ENCODE assay signal across 15 cellular contexts in genomic region chr11:111441443-111441842, GRCh38.
A peak's percentile ranks its signal among the peaks of the same experiment; 100 is the strongest.
DNase-seq lines count a peak whose midpoint lies in the region; ATAC-seq and TF ChIP-seq lines count a peak whose summit lies in the region.
"Had no signal": no experiment of that assay in that cellular context is flagged by ENCODE, and none has a peak within 500 bp of the region (broad histone marks: within the 10 kb centered on the region; RNA-seq: fewer than 3 reads in every experiment).

No MANE protein-coding gene starts in this region.

- H3K4me3 ChIP-seq in PC-3 (ENCODE audit: low read length), result no peak overlapping the region
- no peak overlapping the region for H3K4me3 ChIP-seq in sigmoid colon
- H3K4me3 ChIP-seq: tibial artery had no signal

- no peaks in the 10 kb centered on the region for H3K9me2 ChIP-seq in PC-3 (replicated peaks; ENCODE audit: low read length)

- TF ChIP-seq CTCF in PC-3 (conservative IDR thresholded peaks at IDR 0.05; ENCODE audit: low read depth, low read length), result no peak
- no peak for TF ChIP-seq CTCF in sigmoid colon (IDR thresholded peaks at IDR 0.05)

- no peaks in the 10 kb centered on the region for H3K27me3 Mint-ChIP-seq in T-helper 1 cell treated with Interleukin-12 subunit alpha and Interleukin-12 subunit beta and Interleukin-4 antibody, amounts not matched to agents 30 μg/mL and 1 μg/mL, for 36 hours (ENCODE audit: low read depth)

- intact Hi-C loops in PC-3 (cut with micrococcal nuclease), result no loop called here
- intact Hi-C loops in sigmoid colon (cut with DNase I), result loop anchor here (5.0 kb wide), 1 partner anchor 144 kb away; the partner anchor contains the start of gene POU2AF3

- H3F3A ChIP-seq in PC-3 (ENCODE audit: low read length, unreplicated experiment), result no peaks in the 10 kb centered on the region

- H3K9me3 ChIP-seq in PC-3 (ENCODE audit: low read length) (no peaks in the 10 kb centered on the region), sigmoid colon (no peaks in the 10 kb centered on the region)
- H3K9me3 ChIP-seq: tibial artery had no signal

- H3K27ac ChIP-seq in PC-3 (ENCODE audit: low read length) (no peak overlapping the region), sigmoid colon (peak overlapping the region in 3 of 4 donors; percentile 74 to 81 (median 77))
- H3K27ac ChIP-seq: tibial artery had no signal

- CTCF ChIA-PET in PC-3 (lab: Charles Lee), result no interaction called here

- H3K27ac Mint-ChIP-seq in T-helper 1 cell treated with Interleukin-12 subunit alpha and Interleukin-12 subunit beta and Interleukin-4 antibody, amounts not matched to agents 30 μg/mL and 1 μg/mL, for 36 hours, result peak overlapping the region; percentile 8
- H3K27ac Mint-ChIP-seq: activated CD4-positive, alpha-beta T cell treated with anti-CD3 and anti-CD28 coated beads, Interleukin-2, amount 10 ng/mL, durations not matched to agents 24 days and 14 days had no signal

- BruUV-seq in PC-3 (replicated peaks; lab: Mats Ljungman, UMichigan), result no TSS peak

- H3K4me1 ChIP-seq in PC-3 (ENCODE audit: insufficient read depth, low read length), result peaks cover 4% of the 10 kb centered on the region
- H3K4me1 ChIP-seq in sigmoid colon, result peaks cover 0 to 57% (median 51%) of the 10 kb centered on the region in 4 donors

- no peak overlapping the region for H3K9ac ChIP-seq in PC-3 (ENCODE audit: low read length)

- DNase-seq in T-helper 1 cell (no peak), PC-3 (peak; percentile 42), sigmoid colon (peak; percentile 78), NCI-H2171 treated with DMSO at 0.1 percent for 48 hours (lab: John Stamatoyannopoulos, UW) (no peak), epidermal melanocyte (ENCODE audit: insufficient read length, low spot score) (no peak), cortex of kidney (lab: John Stamatoyannopoulos, UW) (no peak)
- DNase-seq: activated CD4-positive, alpha-beta T cell treated with anti-CD3 and anti-CD28 coated beads, Interleukin-2, amount 10 ng/mL, durations not matched to agents 24 days and 14 days; foreskin melanocyte; GDM1; Karpas-422; NCI-H345; Right ventricle myocardium superior; tibial artery had no signal

- peaks cover 22% of the 10 kb centered on the region for H3K4me1 Mint-ChIP-seq in T-helper 1 cell treated with Interleukin-12 subunit alpha and Interleukin-12 subunit beta and Interleukin-4 antibody, amounts not matched to agents 30 μg/mL and 1 μg/mL, for 36 hours (ENCODE audit: low read depth)

- WGBS in sigmoid colon, 2 donors, result 65% methylated on average over 8 of the region's 8 CpGs

- no peak for TF ChIP-seq POLR2A in sigmoid colon (IDR thresholded peaks at IDR 0.05)

- H3K4me2 ChIP-seq in PC-3 (ENCODE audit: low read length), result no peak overlapping the region

- no peaks in the 10 kb centered on the region for H3K36me3 ChIP-seq in PC-3 (ENCODE audit: low read depth, low read length)
- H3K36me3 ChIP-seq in sigmoid colon, result no peaks in the 10 kb centered on the region
- H3K36me3 ChIP-seq: tibial artery had no signal

- H3K79me2 ChIP-seq in PC-3 (ENCODE audit: low read length), result no peaks in the 10 kb centered on the region

- peak; percentile 28 for ATAC-seq in PC-3
- peak; percentile 79 for ATAC-seq in esophagus mucosa

- POLR2A ChIA-PET in PC-3 (lab: Charles Lee; ENCODE audit: unreplicated experiment), result no interaction called here

- H3K4me3 Mint-ChIP-seq in T-helper 1 cell treated with Interleukin-12 subunit alpha and Interleukin-12 subunit beta and Interleukin-4 antibody, amounts not matched to agents 30 μg/mL and 1 μg/mL, for 36 hours, result no peak overlapping the region
- H3K4me3 Mint-ChIP-seq: activated CD4-positive, alpha-beta T cell treated with anti-CD3 and anti-CD28 coated beads, Interleukin-2, amount 10 ng/mL, durations not matched to agents 24 days and 14 days had no signal

- TF ChIP-seq EP300 in sigmoid colon (IDR thresholded peaks at IDR 0.05), result peak; percentile 3 to 91 (median 81)

- H3K9me3 Mint-ChIP-seq in T-helper 1 cell treated with Interleukin-12 subunit alpha and Interleukin-12 subunit beta and Interleukin-4 antibody, amounts not matched to agents 30 μg/mL and 1 μg/mL, for 36 hours, result no peaks in the 10 kb centered on the region
- H3K9me3 Mint-ChIP-seq: activated CD4-positive, alpha-beta T cell treated with anti-CD3 and anti-CD28 coated beads, Interleukin-2, amount 10 ng/mL, durations not matched to agents 24 days and 14 days had no signal

- H3K27me3 ChIP-seq in PC-3 (ENCODE audit: low read length) (no peaks in the 10 kb centered on the region), sigmoid colon (no peaks in the 10 kb centered on the region)

- no peaks in the 10 kb centered on the region for H3K36me3 Mint-ChIP-seq in T-helper 1 cell treated with Interleukin-12 subunit alpha and Interleukin-12 subunit beta and Interleukin-4 antibody, amounts not matched to agents 30 μg/mL and 1 μg/mL, for 36 hours (ENCODE audit: low read depth)

- no peaks in the 10 kb centered on the region for H4K20me1 ChIP-seq in PC-3 (ENCODE audit: low read length)

- no peak overlapping the region for H2AFZ ChIP-seq in PC-3 (ENCODE audit: low read length)

Comparison
In these comparisons a context has a peak if more than half of its experiments do, and no peak if none do; other contexts are left out.
1. DNase-seq: peak in PC-3 (single experiment) and sigmoid colon (single experiment); none in T-helper 1 cell (0 of 5), NCI-H2171 treated with DMSO at 0.1 percent for 48 hours (single experiment), epidermal melanocyte (single experiment) and cortex of kidney (single experiment).